Comparison of ENCODE assay signal across 19 cellular contexts in the genomic region with DNA sequence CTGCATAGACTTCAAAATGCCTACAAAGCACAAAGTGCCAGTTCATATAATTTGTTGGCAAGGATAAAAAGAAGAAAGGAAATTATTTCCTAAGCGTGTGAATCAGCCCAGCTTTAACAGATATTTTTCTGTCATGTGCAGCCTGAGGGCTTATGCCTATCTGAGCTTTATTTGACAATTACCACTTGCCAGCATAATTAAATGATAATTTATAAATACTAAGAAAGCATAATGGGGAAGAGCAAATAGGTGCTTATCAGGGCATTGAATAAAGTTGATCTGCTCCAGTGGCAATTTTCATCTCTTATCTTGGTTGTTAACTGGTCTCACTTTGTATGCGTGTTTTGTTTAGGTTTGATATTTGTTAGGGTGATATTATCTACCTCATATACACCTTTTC.
"Had no signal": no experiment of that assay in that cellular context is flagged by ENCODE, and none has a peak within 500 bp of the region (broad histone marks: within the 10 kb centered on the region; RNA-seq: fewer than 3 reads in every experiment).

No MANE protein-coding gene starts in this region.

- H3K36me3 ChIP-seq: pancreas, stomach, thoracic aorta, transverse colon had no signal

- H3K4me3 ChIP-seq: lung, pancreas, stomach, thoracic aorta, transverse colon had no signal

- DNase-seq: erythroblast; foreskin keratinocyte; head of caudate nucleus; hippocampal formation; left colon; left ventricle myocardium superior; mesenchymal stem cell; naive B cell; occipital lobe; pancreas; right cardiac atrium; small intestine; stimulated activated CD4-positive, alpha-beta T cell treated with anti-CD3 and anti-CD28 coated beads, Interleukin-12 subunit alpha, Interleukin-12 subunit beta, amount 100 ng/mL, for 4 hours; stimulated activated naive CD4-positive, alpha-beta T cell; stomach; substantia nigra; transverse colon had no signal

- H3K27ac ChIP-seq: foreskin keratinocyte, pancreas, stomach, thoracic aorta, transverse colon had no signal

- H3K27me3 ChIP-seq: stomach, transverse colon had no signal

- H3K9me3 ChIP-seq: pancreas, stomach, thoracic aorta, transverse colon had no signal

- ATAC-seq: foreskin keratinocyte, left colon, left ventricle myocardium superior, right cardiac atrium had no signal

- H3K4me1 ChIP-seq: foreskin keratinocyte, transverse colon had no signal
